ENCODE assay signal across 12 cellular contexts in genomic region chr6:169863149-169863525, GRCh38.
A peak's percentile ranks its signal among the peaks of the same experiment; 100 is the strongest.
DNase-seq lines count a peak whose midpoint lies in the region; ATAC-seq and TF ChIP-seq lines count a peak whose summit lies in the region.
"Had no signal": no experiment of that assay in that cellular context is flagged by ENCODE, and none has a peak within 500 bp of the region (broad histone marks: within the 10 kb centered on the region; RNA-seq: fewer than 3 reads in every experiment).

No MANE protein-coding gene starts in this region.

- H3K4me3 ChIP-seq in coronary artery (no peak overlapping the region), BE2C (ENCODE audit: low read depth, low read length) (no peak overlapping the region)
- H3K4me3 ChIP-seq: ascending aorta, psoas muscle had no signal

- H3K27ac ChIP-seq in coronary artery: no peak overlapping the region
- H3K27ac ChIP-seq: ascending aorta, psoas muscle had no signal

- H3K4me1 ChIP-seq in BE2C: no peaks in the 10 kb centered on the region
- H3K4me1 ChIP-seq: ascending aorta, psoas muscle had no signal

- ATAC-seq in sciatic nerve (no peak), HG03439 (IDR thresholded peaks at IDR 0.05; ENCODE audit: unreplicated experiment) (no peak), HG03039 (IDR thresholded peaks at IDR 0.05; ENCODE audit: unreplicated experiment) (no peak)
- ATAC-seq: psoas muscle had no signal

- no peaks in the 10 kb centered on the region for H3K36me3 ChIP-seq in BE2C
- H3K36me3 ChIP-seq: ascending aorta had no signal

- DNase-seq in NCI-H1092 (lab: John Stamatoyannopoulos, UW) (peak; percentile 67), NCI-H2107 (lab: John Stamatoyannopoulos, UW) (peak; percentile 33), coronary artery (ENCODE audit: low spot score) (peak; percentile 52), sciatic nerve (ENCODE audit: low spot score) (peak; percentile 33), BE2C (no peak)
- DNase-seq: activated CD4-positive, alpha-beta T cell treated with anti-CD3 and anti-CD28 coated beads for 48 hours; activated naive CD4-positive, alpha-beta T cell; cerebellar nuclear complex; psoas muscle had no signal

- intact Hi-C loops in sciatic nerve (cut with DNase I): loop anchor here (10.0 kb wide), 1 partner anchor 1588 kb away; no protein-coding TSS in a partner anchor

- no peaks in the 10 kb centered on the region for H3K27me3 ChIP-seq in BE2C
- H3K27me3 ChIP-seq: ascending aorta had no signal

- no peaks in the 10 kb centered on the region; the same call in 1 of the 2 replicates for H3K9me3 ChIP-seq in BE2C

- TF ChIP-seq CTCF in coronary artery (IDR thresholded peaks at IDR 0.05) (no peak), BE2C (IDR thresholded peaks at IDR 0.05; ENCODE audit: low read depth, low read length) (no peak)
